ENCODE assay signal across 8 cellular contexts in the genomic region with DNA sequence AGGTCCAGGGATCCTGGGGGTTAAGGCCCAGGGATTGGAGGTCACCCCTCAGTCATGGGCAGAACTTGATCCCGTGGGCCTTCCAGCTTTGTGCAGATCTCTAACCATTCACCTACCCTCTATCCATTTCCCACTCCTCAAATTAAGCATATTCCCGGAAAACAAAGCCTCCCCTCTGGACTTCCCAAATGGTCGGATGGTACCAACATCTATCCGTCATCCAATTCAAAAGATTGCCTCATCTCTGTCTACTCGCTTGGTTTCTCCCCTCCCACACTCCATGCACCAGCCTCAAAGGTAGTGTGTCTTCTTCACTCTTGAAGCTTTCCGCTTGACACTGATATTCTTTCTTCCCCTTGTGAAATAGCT. TPM values are rescaled to one million over a fixed set of nuclear protein-coding genes. Genes with fewer than 3 reads are reported as not detected.
A peak's percentile ranks its signal among the peaks of the same experiment; 100 is the strongest.
DNase-seq lines count a peak whose midpoint lies in the region; ATAC-seq and TF ChIP-seq lines count a peak whose summit lies in the region.

No MANE protein-coding gene starts in this region.

- H3K9me3 ChIP-seq in IMR-90 (ENCODE audit: control insufficient read depth, insufficient read depth, low read length): no peaks in the 10 kb centered on the region

- in situ Hi-C loops in IMR-90 (cut with MboI; ENCODE audit: low sequenced_read_pairs): loop anchor here (25.0 kb wide), 1 partner anchor 629 kb away; no protein-coding TSS in a partner anchor
- in situ Hi-C loops in astrocyte of the spinal cord (cut with HindIII; ENCODE audit: low sequenced_read_pairs): no loop called here

- peak overlapping the region; percentile 78; the same call in 1 of the 3 replicates for H2BK15ac ChIP-seq in IMR-90 (ENCODE audit: low read depth, low read length)

- POLR2A ChIA-PET in BJ (lab: Charles Lee) (no interaction called here), IMR-90 (lab: Charles Lee; ENCODE audit: unreplicated experiment) (no interaction called here)

- H3K27ac Mint-ChIP-seq in natural killer cell: peak overlapping the region; percentile 74 to 91

- TF ChIP-seq POLR2A in IMR-90 (IDR thresholded peaks at IDR 0.05; ENCODE audit: low read depth, low read length): no peak

- H3K36me3 Mint-ChIP-seq in natural killer cell: no peaks in the 10 kb centered on the region

- peak overlapping the region; percentile 50 for H3K9ac ChIP-seq in IMR-90 (ENCODE audit: low read depth, low read length)

- H3K4ac ChIP-seq in IMR-90 (ENCODE audit: low read depth, low read length): peak overlapping the region; percentile 33; the same call in 1 of the 2 replicates

- TF ChIP-seq CTCF in BJ (IDR thresholded peaks at IDR 0.05; ENCODE audit: insufficient read depth, low read depth, low read length): no peak
- TF ChIP-seq CTCF in IMR-90 (conservative IDR thresholded peaks at IDR 0.05; ENCODE audit: low read depth, low read length): no peak
- TF ChIP-seq CTCF in astrocyte of the spinal cord (IDR thresholded peaks at IDR 0.05; ENCODE audit: low read depth, low read length): no peak
- peak; percentile 19 for TF ChIP-seq CTCF in natural killer cell (IDR thresholded peaks at IDR 0.05)

- intact Hi-C loops in IMR-90 (cut with micrococcal nuclease) (loop anchor here (1.0 to 10.0 kb wide), 5 partner anchors 76 to 619 kb away; partner anchors contain the start of gene MAP7D2), natural killer cell (cut with micrococcal nuclease) (loop anchor here (1.0 to 5.0 kb wide), 2 partner anchors 87 to 394 kb away; no protein-coding TSS in a partner anchor)

- no peak overlapping the region for H2BK120ac ChIP-seq in IMR-90 (ENCODE audit: low read depth, low read length)

- peak overlapping the region; percentile 87 for H3K18ac ChIP-seq in IMR-90 (ENCODE audit: low read depth, low read length)

- 0 out of 2 replicates have a peak overlapping the region, but pooled peaks have one; percentile 48 for H2AK5ac ChIP-seq in IMR-90 (ENCODE audit: low read depth, low read length)

- H3K27me3 Mint-ChIP-seq in natural killer cell (ENCODE audit: low read depth in 2 of 2): no peaks in the 10 kb centered on the region

- peak overlapping the region; percentile 93 to 99 for H4K8ac ChIP-seq in IMR-90 (ENCODE audit: low read depth in 2 of 2, low read length in 2 of 2)

- H2AK9ac ChIP-seq in IMR-90 (replicated peaks; ENCODE audit: low read depth, low read length, poor library complexity): no peak overlapping the region

- H2BK20ac ChIP-seq in IMR-90 (ENCODE audit: low read depth, low read length): no peak overlapping the region

- H3K27ac ChIP-seq in IMR-90 (ENCODE audit: insufficient read depth, low read length): peak overlapping the region; percentile 56; the same call in 1 of the 2 replicates

- peak overlapping the region; percentile 99 for H4K5ac ChIP-seq in IMR-90 (ENCODE audit: low read depth, low read length)

- CTCF ChIA-PET in BJ (lab: Yijun Ruan, JAX) (interaction anchor here (0.9 to 1.5 kb wide), 3 partner anchors 8 to 87 kb away, joined by 3 to 9 read pairs (median 5); no protein-coding TSS in a partner anchor), IMR-90 (lab: Yijun Ruan, JAX) (no interaction called here)

- no peak for DNase-seq in BJ (ENCODE audit: low read depth)
- DNase-seq in IMR-90: no peak
- DNase-seq in astrocyte of the spinal cord (ENCODE audit: low read depth, low spot score): no peak
- DNase-seq in natural killer cell: no peak
- DNase-seq in NCI-H226: no peak
- no peak for DNase-seq in NCI-H82 (lab: John Stamatoyannopoulos, UW)

- H2BK5ac ChIP-seq in IMR-90 (ENCODE audit: low read depth, low read length, poor library complexity, severe bottlenecking): peak overlapping the region; percentile 12

- peaks cover 15 to 17% of the 10 kb centered on the region in 2 donors for H3K4me1 Mint-ChIP-seq in natural killer cell

- peak overlapping the region; percentile 76 for H3K4me3 Mint-ChIP-seq in natural killer cell

- peak overlapping the region; percentile 17; the same call in 1 of the 2 replicates for H3K14ac ChIP-seq in IMR-90 (replicated peaks; ENCODE audit: low read depth, low read length)

- H3K27me3 ChIP-seq in BJ (ENCODE audit: control insufficient read depth, insufficient read depth, low read length) (0 out of 2 replicates have a peak, but pooled peaks cover 2% of the 10 kb centered on the region), IMR-90 (ENCODE audit: control insufficient read depth, insufficient read depth, low read length) (peaks cover 1% of the 10 kb centered on the region)

- 68% methylated on average over 5 of the region's 6 CpGs; no CpG with 5 or more reads in 1 of the 2 experiments for WGBS in IMR-90 (ENCODE audit: extremely low coverage in 2 of 2, insufficient read length in 1 of 2), 2 experiments

- H3K9me1 ChIP-seq in IMR-90 (ENCODE audit: insufficient read depth, low read length): 0 out of 2 replicates have a peak, but pooled peaks cover 3% of the 10 kb centered on the region

- no peaks in the 10 kb centered on the region for H3K36me3 ChIP-seq in BJ (ENCODE audit: control insufficient read depth, insufficient read depth, low read length)
- no peaks in the 10 kb centered on the region for H3K36me3 ChIP-seq in IMR-90 (ENCODE audit: control insufficient read depth, insufficient read depth, low read length)

- peaks cover 0 to 8% of the 10 kb centered on the region in 2 experiments; a peak in 1 of 4 replicates for H3K79me1 ChIP-seq in IMR-90 (ENCODE audit: low read depth in 1 of 2, low read length in 2 of 2)

- no peaks in the 10 kb centered on the region; the same call in 1 of the 2 replicates for H3K4me1 ChIP-seq in IMR-90 (ENCODE audit: control insufficient read depth, insufficient read depth, low read length)

- dilution Hi-C loops in IMR-90 (cut with HindIII; ENCODE audit: low sequenced_read_pairs, unreplicated experiment): no loop called here

- no peaks in the 10 kb centered on the region for H3K9me3 Mint-ChIP-seq in natural killer cell

- no peak overlapping the region for H3K56ac ChIP-seq in IMR-90 (ENCODE audit: extremely low read depth, insufficient read depth, low read length)

- H2AFZ ChIP-seq in IMR-90 (replicated peaks; ENCODE audit: low read length, poor library complexity): peak overlapping the region; percentile 89

- H3K4me3 ChIP-seq in BJ (ENCODE audit: low read depth, low read length) (0 out of 2 replicates have a peak overlapping the region, but pooled peaks have one; percentile 2), IMR-90 (ENCODE audit: insufficient read depth, low read depth, low read length) (peak overlapping the region; percentile 44; the same call in 1 of the 2 replicates), astrocyte of the spinal cord (ENCODE audit: low read depth, low read length) (peak overlapping the region; percentile 31)

- H3K23ac ChIP-seq in IMR-90 (ENCODE audit: low read depth, low read length): no peak overlapping the region

- ATAC-seq in IMR-90 (ENCODE audit: low read depth) (no peak), natural killer cell (no peak), HG02610 (IDR thresholded peaks at IDR 0.05; ENCODE audit: unreplicated experiment) (no peak), GM19328 (IDR thresholded peaks at IDR 0.05; ENCODE audit: unreplicated experiment) (no peak)

- H3K4me2 ChIP-seq in IMR-90 (ENCODE audit: low read depth, low read length): peak overlapping the region; percentile 94

- no peak for TF ChIP-seq RAD21 in IMR-90 (IDR thresholded peaks at IDR 0.05; ENCODE audit: low read length)

- no TSS peak for BruUV-seq in IMR-90 (replicated peaks; lab: Mats Ljungman, UMichigan)

- H4K20me1 ChIP-seq in IMR-90 (ENCODE audit: insufficient read depth, low read length): no peaks in the 10 kb centered on the region

- H4K91ac ChIP-seq in IMR-90 (ENCODE audit: insufficient read depth, low read depth, low read length): peak overlapping the region; percentile 70

TF ChIP-seq in IMR-90, 13 proteins besides CTCF, POLR2A, EP300 and RAD21:
- TF ChIP-seq USF2 (IDR thresholded peaks at IDR 0.05; ENCODE audit: low read depth, low read length) (no peak), BHLHE40 (IDR thresholded peaks at IDR 0.05; ENCODE audit: low read depth, low read length) (no peak)

RNA-seq across cellular contexts. Expression of gene BCLAF3, which starts 0.5 kb away (rescaled TPM):
- polyA plus RNA-seq in BJ (2011; rRNA removed) (0.63 and 1.7 TPM in 2 replicates), IMR-90 (2012; rRNA removed) (1.0 and 1.6 TPM in 2 replicates)
- 1.2 and 2.0 TPM in 2 replicates for polyA minus RNA-seq in BJ (2011; rRNA and poly(A)+ RNA removed)
- total RNA-seq in IMR-90 (2012; rRNA removed) (1.6 and 2.8 TPM in 2 replicates), natural killer cell (10 to 100 TPM; 16.5 to 20.8 (median 20.1) TPM)
- 0.10 and 0.13 TPM in 2 replicates for polyA plus RNA-seq in IMR-90 (2012; cell fraction: cytosol; rRNA removed)
- 0.70 and 5.5 TPM in 2 replicates for polyA plus RNA-seq in IMR-90 (2012; cell fraction: nucleus; rRNA removed; ENCODE audit: low replicate concordance)
